In genomic region chr4:80202190-80202711, GRCh38 we compare ENCODE assay signal across 8 cellular contexts. TPM values are rescaled to one million over a fixed set of nuclear protein-coding genes. Genes with fewer than 3 reads are reported as not detected.
DNase-seq lines count a peak whose midpoint lies in the region; ATAC-seq and TF ChIP-seq lines count a peak whose summit lies in the region.

No MANE protein-coding gene starts in this region.

- H4K20me1 ChIP-seq in SU-DHL-6 (ENCODE audit: low read depth, low read length) = no peaks in the 10 kb centered on the region

- peak overlapping the region; percentile 82 for H3K27ac ChIP-seq in CD4-positive, alpha-beta memory T cell (ENCODE audit: low read depth, low read length)
- H3K27ac ChIP-seq in SU-DHL-6 (ENCODE audit: low read depth, low read length) (no peak overlapping the region), left ventricle myocardium inferior (replicated peaks) (peak overlapping the region; percentile 74), psoas muscle (no peak overlapping the region)

- peaks cover 0 to 2% (median 0%) of the 10 kb centered on the region in 8 donors for H3K9me3 Mint-ChIP-seq in CD4-positive, alpha-beta memory T cell

- H3K9ac ChIP-seq in SU-DHL-6 (ENCODE audit: low read length) = peak overlapping the region; percentile 48

- peak overlapping the region; percentile 51 for H3K4me2 ChIP-seq in SU-DHL-6 (ENCODE audit: low read depth, low read length, poor library complexity, severe bottlenecking)

- H3K4me1 Mint-ChIP-seq in CD4-positive, alpha-beta memory T cell = peaks cover 23 to 34% (median 27%) of the 10 kb centered on the region in 4 donors

- H3K9me2 ChIP-seq in SU-DHL-6 (replicated peaks; ENCODE audit: insufficient read depth, low read length) = no peaks in the 10 kb centered on the region

- H3K36me3 ChIP-seq in CD4-positive, alpha-beta memory T cell (ENCODE audit: insufficient read depth, low read length) = no peaks in the 10 kb centered on the region
- H3K36me3 ChIP-seq in SU-DHL-6 (ENCODE audit: low read length) (no peaks in the 10 kb centered on the region), left ventricle myocardium inferior (no peaks in the 10 kb centered on the region), psoas muscle (ENCODE audit: insufficient read depth in 1 of 2, low read depth in 1 of 2) (no peaks in the 10 kb centered on the region)

- H3K4me3 Mint-ChIP-seq in CD4-positive, alpha-beta memory T cell = peak overlapping the region; percentile 82 to 94 (median 88)

- ATAC-seq in GM19463 (IDR thresholded peaks at IDR 0.05; ENCODE audit: unreplicated experiment) = peak; percentile 72
- peak; percentile 67 for ATAC-seq in HG03571 (IDR thresholded peaks at IDR 0.05; ENCODE audit: unreplicated experiment)
- peak; percentile 70 to 86 (median 76) for ATAC-seq in psoas muscle

- H3K4me3 ChIP-seq in CD4-positive, alpha-beta memory T cell (ENCODE audit: low read length in 2 of 2) = peak overlapping the region; percentile 23 to 77
- H3K4me3 ChIP-seq in SU-DHL-6 (ENCODE audit: insufficient read depth, low read length, poor library complexity, severe bottlenecking) (peak overlapping the region; percentile 54), left ventricle myocardium inferior (peak overlapping the region; percentile 74), psoas muscle (peak overlapping the region; percentile 66)

- peaks cover 17% of the 10 kb centered on the region for H3K4me1 ChIP-seq in CD4-positive, alpha-beta memory T cell (ENCODE audit: insufficient read depth, low read length)
- H3K4me1 ChIP-seq in left ventricle myocardium inferior (peaks cover 38% of the 10 kb centered on the region), psoas muscle (no peaks in the 10 kb centered on the region)

- H3K27me3 ChIP-seq in CD4-positive, alpha-beta memory T cell (ENCODE audit: insufficient read depth, low read length) = no peaks in the 10 kb centered on the region
- H3K27me3 ChIP-seq in SU-DHL-6 (ENCODE audit: low read length) (no peaks in the 10 kb centered on the region), left ventricle myocardium inferior (ENCODE audit: low read depth) (peaks cover 74% of the 10 kb centered on the region), psoas muscle (ENCODE audit: insufficient read depth in 3 of 3, low read length in 2 of 3) (peaks cover 0 to 56% (median 17%) of the 10 kb centered on the region in 3 donors)

- peaks cover 4 to 16% of the 10 kb centered on the region in 2 donors for H3K36me3 Mint-ChIP-seq in CD4-positive, alpha-beta memory T cell

- H3K27ac Mint-ChIP-seq in CD4-positive, alpha-beta memory T cell = peak overlapping the region; percentile 89 to 93 (median 91)

- no peaks in the 10 kb centered on the region for H3K79me2 ChIP-seq in SU-DHL-6 (ENCODE audit: insufficient read depth, low read length)

- H3K9me3 ChIP-seq in CD4-positive, alpha-beta memory T cell (ENCODE audit: control insufficient read depth in 1 of 2, low read length in 2 of 2) = no peaks in the 10 kb centered on the region
- no peaks in the 10 kb centered on the region for H3K9me3 ChIP-seq in SU-DHL-6 (ENCODE audit: insufficient read depth, low read length)
- H3K9me3 ChIP-seq in left ventricle myocardium inferior (replicated peaks) = no peaks in the 10 kb centered on the region
- H3K9me3 ChIP-seq in psoas muscle = no peaks in the 10 kb centered on the region

- peak; percentile 72 to 81 (median 77) for DNase-seq in CD4-positive, alpha-beta memory T cell
- peak; percentile 43 for DNase-seq in activated naive CD8-positive, alpha-beta T cell treated with anti-CD3 and anti-CD28 coated beads, Interleukin-2, amount 50 U/mL, for 16 hours (ENCODE audit: low read depth, low spot score)
- DNase-seq in left ventricle myocardium inferior (peak; percentile 88), psoas muscle (peak; percentile 85 to 91), UCSD-AML1 (lab: John Stamatoyannopoulos, UW; ENCODE audit: unreplicated experiment) (no peak)

- TF ChIP-seq CTCF in SU-DHL-6 (IDR thresholded peaks at IDR 0.05; ENCODE audit: insufficient read depth, low read length, poor library complexity, severe bottlenecking) (peak; percentile 11), left ventricle myocardium inferior (IDR thresholded peaks at IDR 0.05; ENCODE audit: borderline replicate concordance) (peak; percentile 86), psoas muscle (IDR thresholded peaks at IDR 0.05) (peak; percentile 70)

- peak overlapping the region; percentile 35 for H2AFZ ChIP-seq in SU-DHL-6 (ENCODE audit: low read depth, low read length, severe bottlenecking)

- H3K27me3 Mint-ChIP-seq in CD4-positive, alpha-beta memory T cell = no peaks in the 10 kb centered on the region

- intact Hi-C loops in CD4-positive, alpha-beta memory T cell (cut with micrococcal nuclease) = loop anchor here (5.0 to 10.0 kb wide), 2 partner anchors 1265 to 1427 kb away; partner anchors contain the start of genes BMP2K and PAQR3
- intact Hi-C loops in left ventricle myocardium inferior (cut with micrococcal nuclease) (no loop called here), psoas muscle (cut with DNase I) (no loop called here)

- POLR2A ChIA-PET in CD4-positive, alpha-beta memory T cell (lab: Charles Lee; ENCODE audit: partially characterized antibody) = interaction anchor here (0.8 to 11.3 kb wide), 17 partner anchors 10 to 185 kb away, joined by 3 to 185 read pairs (median 5); partner anchors contain the start of gene ANTXR2

- WGBS in psoas muscle, 3 donors = 1 to 4% (median 2%) methylated on average over 32 to 58 of the region's 58 CpGs

- CTCF ChIA-PET in CD4-positive, alpha-beta memory T cell (lab: Charles Lee; ENCODE audit: partially characterized antibody) = interaction anchor here (0.6 to 11.5 kb wide), 38 partner anchors 8 to 1263 kb away, joined by 3 to 221 read pairs (median 4); partner anchors contain the start of genes ANTXR2 and PAQR3

- peaks cover 3% of the 10 kb centered on the region; the same call in 1 of the 2 replicates for H3F3A ChIP-seq in SU-DHL-6 (ENCODE audit: insufficient read depth)

RNA-seq across cellular contexts. Expression of gene PRDM8, which starts 4.9 kb away (rescaled TPM):
- 10 to 100 TPM; 19.8 to 23.0 TPM for total RNA-seq in CD4-positive, alpha-beta memory T cell
- polyA plus RNA-seq in CD4-positive, alpha-beta memory T cell = 1 to 10 TPM; 2.1 to 3.4 TPM
- total RNA-seq in left ventricle myocardium inferior (0.66 TPM), psoas muscle (1 to 10 TPM in 1 of 4 donors, under 1 TPM in 3; 0.28 to 1.8 (median 0.50) TPM)
- under 1 TPM; 0.49 to 0.79 (median 0.63) TPM for polyA plus RNA-seq in psoas muscle

Comparison
In these comparisons a context has a peak if more than half of its experiments do, and no peak if none do; other contexts are left out.
1. H3K27ac ChIP-seq: peak in CD4-positive, alpha-beta memory T cell (single experiment) and left ventricle myocardium inferior (single experiment); none in SU-DHL-6 (single experiment) and psoas muscle (single experiment).
2. CTCF ChIP-seq: peak in every context shown above with its lines; median percentile 86 in left ventricle myocardium inferior; 70 in psoas muscle; 11 in SU-DHL-6.
3. RNA of gene PRDM8, which starts 4.9 kb away (total RNA-seq): 19.8 to 23.0 TPM in CD4-positive, alpha-beta memory T cell; 0.28 to 1.8 TPM in psoas muscle and 0.66 TPM in left ventricle myocardium inferior (single experiment); every median in the first group is over 4 times any median in the second.
4. Peak in every context shown above with its lines, with median percentiles within 50 percentile points of each other: H3K4me3 ChIP-seq and ATAC-seq.